29 cellular contexts compared by ENCODE assay signal in the genomic region with DNA sequence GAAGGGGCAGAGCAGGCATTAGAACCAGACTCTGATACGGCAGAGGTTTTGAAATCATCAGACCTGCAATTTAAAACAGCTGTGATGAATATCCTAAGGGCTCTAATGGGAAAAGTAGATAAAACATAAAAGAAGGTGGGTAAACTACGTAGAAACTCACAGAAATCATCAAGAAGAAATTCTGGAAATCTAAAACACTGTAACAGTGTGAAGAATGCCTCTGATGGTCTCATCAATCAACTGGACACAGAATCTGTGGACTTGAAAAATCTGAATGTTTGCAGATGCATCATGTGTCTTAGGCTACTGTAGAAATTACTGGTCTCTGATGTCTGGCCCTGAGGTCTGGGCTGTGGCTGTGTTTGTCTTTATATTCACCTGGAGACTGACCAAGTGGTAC.
"Had no signal": no experiment of that assay in that cellular context is flagged by ENCODE, and none has a peak within 500 bp of the region (broad histone marks: within the 10 kb centered on the region; RNA-seq: fewer than 3 reads in every experiment).

No MANE protein-coding gene starts in this region.

- H3K4me1 ChIP-seq: SJSA1 had no signal

- DNase-seq: Karpas-422, MM.1S, MV-4-11, NCI-H1092, NCI-H1105, NCI-H1417 treated with DMSO at 0.1 percent for 48 hours, NCI-H146, NCI-H1694, NCI-H187, NCI-H1930, NCI-H2029 treated with DMSO at 0.1 percent for 48 hours, NCI-H2081 treated with DMSO at 0.1 percent for 48 hours, NCI-H2171 treated with DMSO at 0.1 percent for 48 hours, NCI-H2227 treated with DMSO at 0.1 percent for 48 hours, NCI-H345, NCI-H446, NCI-H510A treated with DMSO at 0.1 percent for 48 hours, NCI-H524 treated with DMSO at 0.1 percent for 48 hours, NCI-H526 treated with DMSO at 0.1 percent for 48 hours, NCI-H774, PC-9, SHP77, SIG-M5, SK-N-SH, SW 1271, T-helper 1 cell had no signal

- H3K27ac ChIP-seq: KMS-11, PC-9, RWPE1, SJSA1 had no signal

- H3K4me2 ChIP-seq: KMS-11, PC-9, SK-N-SH had no signal

- H3K9ac ChIP-seq: KMS-11, SK-N-SH had no signal

- H2AFZ ChIP-seq: PC-9 had no signal

- H3K9me3 ChIP-seq: SJSA1, SK-N-SH had no signal

- H3K4me3 ChIP-seq: PC-9, SJSA1 had no signal

- H3K27me3 ChIP-seq: SJSA1 had no signal
